8 cellular contexts compared by ENCODE assay signal in genomic region chr10:60140681-60141632, GRCh38.
DNase-seq lines count a peak whose midpoint lies in the region; ATAC-seq and TF ChIP-seq lines count a peak whose summit lies in the region.
"Had no signal": no experiment of that assay in that cellular context is flagged by ENCODE, and none has a peak within 500 bp of the region (broad histone marks: within the 10 kb centered on the region; RNA-seq: fewer than 3 reads in every experiment).

No MANE protein-coding gene starts in this region.

- TF ChIP-seq CTCF in thoracic aorta (IDR thresholded peaks at IDR 0.05), result no peak
- no peak for TF ChIP-seq CTCF in MM.1S (IDR thresholded peaks at IDR 0.05; ENCODE audit: low read length)

- H3K4me3 ChIP-seq in thoracic aorta (peak overlapping the region; percentile 6), MM.1S (ENCODE audit: low read length) (no peak overlapping the region)

- no peak overlapping the region for H2AFZ ChIP-seq in MM.1S (ENCODE audit: low read length)

- DNase-seq in NCI-H1048 (lab: John Stamatoyannopoulos, UW), result peak; percentile 61
- peak; percentile 95 for DNase-seq in amniotic epithelial cell (ENCODE audit: low read depth)
- peak; percentile 50 for DNase-seq in iris pigment epithelial cell (ENCODE audit: low read depth)
- no peak for DNase-seq in thoracic aorta (ENCODE audit: low spot score)
- DNase-seq in SKM-1 (lab: John Stamatoyannopoulos, UW; ENCODE audit: unreplicated experiment), result no peak
- no peak for DNase-seq in MM.1S
- DNase-seq: NCI-H2081 treated with DMSO at 0.1 percent for 48 hours had no signal

- no peaks in the 10 kb centered on the region for H3K79me2 ChIP-seq in MM.1S (ENCODE audit: low read length)

- H4K20me1 ChIP-seq in MM.1S (ENCODE audit: insufficient read depth, low read length), result no peaks in the 10 kb centered on the region

- no peak overlapping the region for H3K9ac ChIP-seq in MM.1S (ENCODE audit: low read length)

- H3K27me3 ChIP-seq in thoracic aorta (replicated peaks; ENCODE audit: insufficient read depth), result no peaks in the 10 kb centered on the region
- no peaks in the 10 kb centered on the region for H3K27me3 ChIP-seq in MM.1S (replicated peaks; ENCODE audit: insufficient read depth, low read length)

- no peaks in the 10 kb centered on the region for H3K9me3 ChIP-seq in thoracic aorta
- no peaks in the 10 kb centered on the region for H3K9me3 ChIP-seq in MM.1S (replicated peaks; ENCODE audit: insufficient read depth, low read length)

- no peak for TF ChIP-seq POLR2A in GM18505 (IDR thresholded peaks at IDR 0.05; ENCODE audit: borderline replicate concordance, extremely low read depth, insufficient read depth, insufficient read length)

- no peak overlapping the region for H3K4me2 ChIP-seq in MM.1S (ENCODE audit: low read depth, low read length)

- ATAC-seq in thoracic aorta (ENCODE audit: insufficient number of reproducible peaks, low FRiP score, low read depth) (no peak), GM18505 (IDR thresholded peaks at IDR 0.05; ENCODE audit: unreplicated experiment) (no peak)

- no peaks in the 10 kb centered on the region for H3K9me2 ChIP-seq in MM.1S (replicated peaks; ENCODE audit: insufficient read depth, low read length)

- H3F3A ChIP-seq in MM.1S (ENCODE audit: insufficient read depth, low read length), result no peaks in the 10 kb centered on the region

- H3K27ac ChIP-seq in thoracic aorta (peak overlapping the region in 1 of 2 donors; percentile 6), MM.1S (ENCODE audit: low read length) (no peak overlapping the region)

- H3K36me3 ChIP-seq in thoracic aorta (no peaks in the 10 kb centered on the region), MM.1S (replicated peaks; ENCODE audit: insufficient read depth, low read length) (no peaks in the 10 kb centered on the region)

- H3K4me1 ChIP-seq in thoracic aorta (ENCODE audit: control insufficient read depth in 1 of 2, low read depth in 2 of 2) (peaks cover 6 to 9% of the 10 kb centered on the region in 2 donors), MM.1S (ENCODE audit: low read length) (peaks cover 15% of the 10 kb centered on the region)

Comparison
In these comparisons a context has a peak if more than half of its experiments do, and no peak if none do; other contexts are left out.
1. DNase-seq: peak in NCI-H1048 (single experiment), amniotic epithelial cell (single experiment) and iris pigment epithelial cell (single experiment); none in thoracic aorta (single experiment), SKM-1 (single experiment) and MM.1S (single experiment).